16 cellular contexts compared by ENCODE assay signal in genomic region chr16:14024300-14024699, GRCh38. TPM values are rescaled to one million over a fixed set of nuclear protein-coding genes. Genes with fewer than 3 reads are reported as not detected.
DNase-seq lines count a peak whose midpoint lies in the region; ATAC-seq and TF ChIP-seq lines count a peak whose summit lies in the region.
"Had no signal": no experiment of that assay in that cellular context is flagged by ENCODE, and none has a peak within 500 bp of the region (broad histone marks: within the 10 kb centered on the region; RNA-seq: fewer than 3 reads in every experiment).

No MANE protein-coding gene starts in this region.

- H3K9me2 ChIP-seq in HCT116 (ENCODE audit: insufficient read depth): no peaks in the 10 kb centered on the region

- POLR2A ChIA-PET in HCT116 (lab: Charles Lee): no interaction called here

- TF ChIP-seq RAD21 in HCT116 (IDR thresholded peaks at IDR 0.05; ENCODE audit: low read depth) (peak; percentile 26; the same call in 1 of the 2 replicates), liver (IDR thresholded peaks at IDR 0.05) (peak; percentile 41 to 44)

- peaks cover 0 to 5% of the 10 kb centered on the region in 2 experiments; a peak in 1 of 4 replicates for H3K4me1 ChIP-seq in HCT116 (ENCODE audit: control insufficient read depth in 1 of 2, insufficient read depth in 2 of 2, low read length in 2 of 2)
- peaks cover 4% of the 10 kb centered on the region for H3K4me1 ChIP-seq in body of pancreas
- no peaks in the 10 kb centered on the region for H3K4me1 ChIP-seq in liver (ENCODE audit: control insufficient read depth in 4 of 4, insufficient read depth in 4 of 4, low read length in 3 of 4)
- no peaks in the 10 kb centered on the region for H3K4me1 ChIP-seq in HAP-1
- no peaks in the 10 kb centered on the region for H3K4me1 ChIP-seq in tibial nerve
- H3K4me1 ChIP-seq: BLaER1, colonic mucosa had no signal

- no peak overlapping the region for H3K4me3 ChIP-seq in HCT116 (replicated peaks in 1 of 2; ENCODE audit: low read depth in 1 of 2, low read length in 2 of 2)
- no peak overlapping the region for H3K4me3 ChIP-seq in body of pancreas
- no peak overlapping the region for H3K4me3 ChIP-seq in liver (ENCODE audit: low read depth in 1 of 3, low read length in 3 of 3)
- H3K4me3 ChIP-seq in HAP-1: no peak overlapping the region
- no peak overlapping the region for H3K4me3 ChIP-seq in tibial nerve
- H3K4me3 ChIP-seq: BLaER1, colonic mucosa had no signal

- TF ChIP-seq CTCF in HCT116 (IDR thresholded peaks at IDR 0.05 in 2 of 3, conservative IDR thresholded peaks at IDR 0.05 in 1 of 3; ENCODE audit: borderline replicate concordance in 1 of 3, insufficient read depth in 1 of 3, low read depth in 2 of 3, low read length in 2 of 3): no peak
- peak in 3 of 7 experiments; percentile 15 to 36 (median 27) for TF ChIP-seq CTCF in body of pancreas (IDR thresholded peaks at IDR 0.05)
- no peak for TF ChIP-seq CTCF in liver (IDR thresholded peaks at IDR 0.05; ENCODE audit: low read depth, low read length, missing input control)
- no peak for TF ChIP-seq CTCF in tibial nerve (IDR thresholded peaks at IDR 0.05)

- intact Hi-C loops in HCT116 (cut with micrococcal nuclease): no loop called here
- intact Hi-C loops in body of pancreas (cut with DNase I): no loop called here

- in situ Hi-C loops in HAP-1 (cut with MboI; ENCODE audit: low sequenced_read_pairs): no loop called here

- H2AFZ ChIP-seq in HCT116 (ENCODE audit: low read depth, low read length, poor library complexity, severe bottlenecking): no peak overlapping the region

- no peak for TF ChIP-seq POLR2A in HCT116 (IDR thresholded peaks at IDR 0.05; ENCODE audit: borderline replicate concordance, extremely low read depth, insufficient read depth, insufficient read length)
- no peak for TF ChIP-seq POLR2A in body of pancreas (IDR thresholded peaks at IDR 0.05)
- TF ChIP-seq POLR2A in tibial nerve (IDR thresholded peaks at IDR 0.05): no peak

- H3K27me3 ChIP-seq in HCT116 (ENCODE audit: insufficient read depth, low read length) (no peaks in the 10 kb centered on the region), body of pancreas (no peaks in the 10 kb centered on the region), liver (ENCODE audit: control insufficient read depth in 4 of 4, insufficient read depth in 4 of 4, low read length in 3 of 4) (no peaks in the 10 kb centered on the region), HAP-1 (ENCODE audit: low read depth) (no peaks in the 10 kb centered on the region; the same call in 1 of the 2 replicates), tibial nerve (no peaks in the 10 kb centered on the region)
- H3K27me3 ChIP-seq: BLaER1, colonic mucosa had no signal

- CTCF ChIA-PET in HCT116 (lab: Charles Lee): no interaction called here

- TF ChIP-seq EP300 in tibial nerve (IDR thresholded peaks at IDR 0.05): no peak

- H4K20me1 ChIP-seq in HCT116 (ENCODE audit: insufficient read depth): no peaks in the 10 kb centered on the region
- H4K20me1 ChIP-seq: BLaER1 had no signal

- H3K36me3 ChIP-seq in HCT116 (ENCODE audit: control insufficient read depth in 1 of 2, insufficient read depth in 2 of 2, low read length in 2 of 2): no peaks in the 10 kb centered on the region
- H3K36me3 ChIP-seq in body of pancreas (replicated peaks in 1 of 2; ENCODE audit: insufficient read depth in 1 of 2, low read depth in 2 of 2): no peaks in the 10 kb centered on the region
- H3K36me3 ChIP-seq in liver (ENCODE audit: control insufficient read depth in 4 of 4, insufficient read depth in 3 of 4, low read depth in 1 of 4, low read length in 3 of 4): no peaks in the 10 kb centered on the region
- no peaks in the 10 kb centered on the region for H3K36me3 ChIP-seq in HAP-1 (replicated peaks)
- H3K36me3 ChIP-seq in tibial nerve: no peaks in the 10 kb centered on the region
- H3K36me3 ChIP-seq: BLaER1, colonic mucosa had no signal

- H3K27ac ChIP-seq in HCT116 (ENCODE audit: low read depth, low read length) (no peak overlapping the region), body of pancreas (no peak overlapping the region), liver (ENCODE audit: low read depth in 1 of 2, low read length in 2 of 2) (no peak overlapping the region), tibial nerve (no peak overlapping the region)
- H3K27ac ChIP-seq: BLaER1, colonic mucosa had no signal

- no TSS peak for BruUV-seq in HCT116 (replicated peaks; lab: Mats Ljungman, UMichigan)

- no peak for ATAC-seq in HCT116
- peak; percentile 45 for ATAC-seq in body of pancreas
- ATAC-seq: activated naive CD8-positive, alpha-beta T cell treated with anti-CD3 and anti-CD28 coated beads, Interleukin-2, amount 50 U/mL, for 24 hours; sciatic nerve; stimulated activated effector memory CD8-positive, alpha-beta T cell treated with anti-CD3 and anti-CD28 coated beads, Interleukin-12 subunit alpha, Interleukin-12 subunit beta, amount 100 ng/mL, for 72 hours had no signal

- WGBS in body of pancreas, 2 donors: 20 to 28% methylated on average over 2 of the region's 2 CpGs
- whole genome bisulfite sequencing in liver: 40% methylated on average over 2 of the region's 2 CpGs
- WGBS in tibial nerve, 2 donors: 25 to 27% methylated on average over 2 of the region's 2 CpGs

- RAD21 ChIA-PET in HCT116 (lab: Charles Lee; ENCODE audit: low non-redundant PET in 1 of 2, low total read pairs in 2 of 2, uncharacterized antibody in 2 of 2, unreplicated experiment in 2 of 2): no interaction called here

- no peak for DNase-seq in HCT116 (ENCODE audit: low read depth, low spot score)
- peak; percentile 12 for DNase-seq in NCI-H69 (lab: John Stamatoyannopoulos, UW)
- DNase-seq in body of pancreas: peak in 2 of 4 donors; percentile 24 to 27
- DNase-seq in HAP-1 (ENCODE audit: low spot score in 2 of 2): no peak
- DNase-seq in tibial nerve (ENCODE audit: low spot score in 2 of 2): no peak
- DNase-seq in OCI-M2 (lab: John Stamatoyannopoulos, UW; ENCODE audit: unreplicated experiment): no peak
- no peak for DNase-seq in NCI-H446 (lab: John Stamatoyannopoulos, UW)
- DNase-seq: activated CD4-positive, CD25-positive, alpha-beta regulatory T cell treated with anti-CD3 and anti-CD28 coated beads, Interleukin-2, amount 50 U/mL, for 72 hours; activated naive CD8-positive, alpha-beta T cell treated with anti-CD3 and anti-CD28 coated beads, Interleukin-2, amount 50 U/mL, for 24 hours; colonic mucosa; mesendoderm; stimulated activated CD4-positive, alpha-beta T cell treated with anti-CD3 and anti-CD28 coated beads, Interleukin-4, amount 100 ng/mL, for 24 hours had no signal

- H3K4me2 ChIP-seq in HCT116 (ENCODE audit: low read length): no peak overlapping the region
- H3K4me2 ChIP-seq: BLaER1 had no signal

- H3K79me2 ChIP-seq in HCT116 (ENCODE audit: insufficient read depth, low read length): no peaks in the 10 kb centered on the region

- H3K9me3 ChIP-seq in HCT116 (ENCODE audit: control insufficient read depth in 1 of 2, insufficient read depth in 1 of 2, low read depth in 1 of 2, low read length in 2 of 2) (no peaks in the 10 kb centered on the region), body of pancreas (no peaks in the 10 kb centered on the region), liver (ENCODE audit: control insufficient read depth in 4 of 4, low read length in 3 of 4) (no peaks in the 10 kb centered on the region), HAP-1 (no peaks in the 10 kb centered on the region), tibial nerve (peaks cover 0 to 5% (median 0%) of the 10 kb centered on the region in 4 donors)
- H3K9me3 ChIP-seq: BLaER1, colonic mucosa had no signal

- H3K9ac ChIP-seq in HCT116 (ENCODE audit: low read length): no peak overlapping the region
- no peak overlapping the region for H3K9ac ChIP-seq in liver (ENCODE audit: low read depth in 1 of 2, low read length in 2 of 2)
- H3K9ac ChIP-seq: BLaER1 had no signal

TF ChIP-seq in HCT116, 20 proteins besides CTCF, POLR2A, EP300 and RAD21:
- TF ChIP-seq FOSL1 (IDR thresholded peaks at IDR 0.05; ENCODE audit: low read depth) (no peak), POLR2AphosphoS5 (IDR thresholded peaks at IDR 0.05; ENCODE audit: low read depth, low read length) (no peak), ELF1 (IDR thresholded peaks at IDR 0.05; ENCODE audit: borderline replicate concordance, low read depth) (no peak), SP1 (IDR thresholded peaks at IDR 0.05; ENCODE audit: low read depth) (no peak)
TF ChIP-seq in HCT116: peak in this region for 0.

TF ChIP-seq in liver, 16 proteins besides CTCF, POLR2A, EP300 and RAD21 (continues in another document):
- TF ChIP-seq HNF4G (IDR thresholded peaks at IDR 0.05) (no peak), ZBTB33 (IDR thresholded peaks at IDR 0.05) (no peak)

RNA-seq across cellular contexts. Expression of gene MRTFB, which starts 46.8 kb away (rescaled TPM):
- total RNA-seq in HCT116 (2021; ENCODE audit: unreplicated experiment): 39.0 TPM
- 8.6 and 11.7 TPM in 2 replicates for polyA plus RNA-seq in HCT116 (2012)
- total RNA-seq in body of pancreas: 10 to 100 TPM; 39.2 to 46.8 TPM
- 10 to 100 TPM in 1 of 2 donors, 1 to 10 TPM in 1; 5.7 to 14.2 TPM for total RNA-seq in liver
- polyA plus RNA-seq in liver: 1 to 10 TPM; 4.1 to 5.9 TPM
- 10 to 100 TPM; 35.6 to 76.9 (median 61.8) TPM for total RNA-seq in tibial nerve
